ENCODE assay signal across 9 cellular contexts in genomic region chr18:34223164-34223892, GRCh38. TPM values are rescaled to one million over a fixed set of nuclear protein-coding genes. Genes with fewer than 3 reads are reported as not detected.
DNase-seq lines count a peak whose midpoint lies in the region; ATAC-seq and TF ChIP-seq lines count a peak whose summit lies in the region.
"Had no signal": no experiment of that assay in that cellular context is flagged by ENCODE, and none has a peak within 500 bp of the region (broad histone marks: within the 10 kb centered on the region; RNA-seq: fewer than 3 reads in every experiment).

No MANE protein-coding gene starts in this region.

- no peak overlapping the region for H4K8ac ChIP-seq in mesendoderm (ENCODE audit: low read depth, low read length)

- H2BK5ac ChIP-seq in mesendoderm (ENCODE audit: low read length): no peak overlapping the region

- peaks cover 13% of the 10 kb centered on the region for H3K4me1 ChIP-seq in HUES48 (ENCODE audit: control insufficient read depth, insufficient read depth, low read length)
- H3K4me1 ChIP-seq in mesendoderm (ENCODE audit: control insufficient read depth, low read depth, low read length): no peaks in the 10 kb centered on the region

- no peaks in the 10 kb centered on the region for H3K79me2 ChIP-seq in mesendoderm (ENCODE audit: control insufficient read depth, insufficient read depth, low read length)

- H3K4ac ChIP-seq in mesendoderm (ENCODE audit: low read depth, low read length): no peak overlapping the region

- no peak overlapping the region for H3K27ac ChIP-seq in HUES48 (ENCODE audit: low read depth, low read length)
- H3K27ac ChIP-seq in mesendoderm (ENCODE audit: low read depth, low read length): no peak overlapping the region

- no peak overlapping the region for H2BK120ac ChIP-seq in mesendoderm (ENCODE audit: low read depth, low read length)

- H3K4me3 ChIP-seq in AG04449 (ENCODE audit: low read depth, low read length) (peak overlapping the region; percentile 23; the same call in 1 of the 2 replicates), HUES48 (ENCODE audit: low read depth, low read length) (peak overlapping the region; percentile 75), mesendoderm (ENCODE audit: low read length) (peak overlapping the region; percentile 39)
- H3K4me3 ChIP-seq: lung had no signal

- POLR2A ChIA-PET in AG04449 (lab: Yijun Ruan, JAX): no interaction called here

- H3K27me3 ChIP-seq in HUES48 (ENCODE audit: control insufficient read depth, insufficient read depth, low read length) (peaks cover 56% of the 10 kb centered on the region), mesendoderm (ENCODE audit: insufficient read depth, low read length, poor library complexity) (peaks cover 2% of the 10 kb centered on the region)

- no peak overlapping the region for H3K23ac ChIP-seq in mesendoderm (ENCODE audit: low read length)

- H2AK5ac ChIP-seq in mesendoderm (ENCODE audit: low read length): no peak overlapping the region

- no peak for TF ChIP-seq CTCF in AG04449 (IDR thresholded peaks at IDR 0.05; ENCODE audit: insufficient read depth, low read length, missing control alignments)
- TF ChIP-seq CTCF in brain (conservative IDR thresholded peaks at IDR 0.05): no peak

- no CpG with 5 or more reads among the region's 51 CpGs for WGBS in mesendoderm (ENCODE audit: extremely low coverage, insufficient coverage, low lambda C conversion rate)

- peaks cover 44% of the 10 kb centered on the region for H3K4me1 Mint-ChIP-seq in brain
- no peaks in the 10 kb centered on the region for H3K4me1 Mint-ChIP-seq in effector memory CD8-positive, alpha-beta T cell (ENCODE audit: low read depth in 2 of 2)

- no peak overlapping the region for H2BK15ac ChIP-seq in mesendoderm (replicated peaks; ENCODE audit: low read depth)

- H4K5ac ChIP-seq in mesendoderm (ENCODE audit: low read length): no peak overlapping the region

- H3K56ac ChIP-seq in mesendoderm (ENCODE audit: low read length): peak overlapping the region; percentile 54

- H3K9me3 ChIP-seq in HUES48 (ENCODE audit: control insufficient read depth, insufficient read depth, low read length): no peaks in the 10 kb centered on the region

- H3K36me3 Mint-ChIP-seq in brain: no peaks in the 10 kb centered on the region
- no peaks in the 10 kb centered on the region for H3K36me3 Mint-ChIP-seq in effector memory CD8-positive, alpha-beta T cell (ENCODE audit: insufficient read depth)

- peaks cover 24% of the 10 kb centered on the region for H3K27me3 Mint-ChIP-seq in brain
- peaks cover 0 to 20% of the 10 kb centered on the region in 2 donors for H3K27me3 Mint-ChIP-seq in effector memory CD8-positive, alpha-beta T cell

- ATAC-seq in GM21825 (IDR thresholded peaks at IDR 0.05; ENCODE audit: unreplicated experiment): no peak
- ATAC-seq in effector memory CD8-positive, alpha-beta T cell (replicated peaks): no peak

- no peak overlapping the region for H3K9ac ChIP-seq in HUES48 (ENCODE audit: low read depth, low read length)
- H3K9ac ChIP-seq in mesendoderm (ENCODE audit: low read length): peak overlapping the region; percentile 30

- H3K36me3 ChIP-seq in HUES48 (ENCODE audit: control insufficient read depth, insufficient read depth, low read length): no peaks in the 10 kb centered on the region
- H3K36me3 ChIP-seq in mesendoderm (ENCODE audit: control insufficient read depth, insufficient read depth, low read length): no peaks in the 10 kb centered on the region

- no peaks in the 10 kb centered on the region for H3K79me1 ChIP-seq in mesendoderm (ENCODE audit: low read length)

- H3K4me3 Mint-ChIP-seq in brain: peak overlapping the region; percentile 91 to 98 (median 96)
- H3K4me3 Mint-ChIP-seq in effector memory CD8-positive, alpha-beta T cell: no peak overlapping the region

- H3K4me2 ChIP-seq in mesendoderm (ENCODE audit: low read length): peak overlapping the region; percentile 99

- H3K18ac ChIP-seq in mesendoderm (ENCODE audit: low read length): no peak overlapping the region

- CTCF ChIA-PET in AG04449 (lab: Yijun Ruan, JAX): no interaction called here

- H3K9me3 Mint-ChIP-seq in brain: no peaks in the 10 kb centered on the region
- peaks cover 0 to 4% of the 10 kb centered on the region in 2 donors for H3K9me3 Mint-ChIP-seq in effector memory CD8-positive, alpha-beta T cell

- no peak for DNase-seq in AG04449 (ENCODE audit: low read depth, low spot score)
- peak; percentile 71 for DNase-seq in mesendoderm
- DNase-seq in iPS-NIHi7 (ENCODE audit: extremely low spot score): no peak
- no peak for DNase-seq in activated CD4-positive, CD25-positive, alpha-beta regulatory T cell (lab: John Stamatoyannopoulos, UW)
- no peak for DNase-seq in effector memory CD8-positive, alpha-beta T cell

- peak overlapping the region; percentile 94 to 100 (median 99) for H3K27ac Mint-ChIP-seq in brain
- no peak overlapping the region for H3K27ac Mint-ChIP-seq in effector memory CD8-positive, alpha-beta T cell

RNA-seq across cellular contexts. Expression of gene NOL4, which starts 1.4 kb away (rescaled TPM):
- polyA plus RNA-seq in brain (ENCODE audit: insufficient read depth, low read depth, low replicate concordance): 173 TPM
- 0.77 TPM for polyA plus RNA-seq in mesendoderm (2013, experiment 1 of 2)
- polyA plus RNA-seq in mesendoderm (2013, experiment 2 of 2): 1.0 TPM

Comparison
In these comparisons a context has a peak if more than half of its experiments do, and no peak if none do; other contexts are left out.
1. H3K4me3 ChIP-seq: peak in every context shown above with its lines; median percentile 75 in HUES48; 39 in mesendoderm; 23 in AG04449.
2. H3K27ac Mint-ChIP-seq: peak in brain (5 of 5); none in effector memory CD8-positive, alpha-beta T cell (0 of 2).
3. H3K4me3 Mint-ChIP-seq: peak in brain (5 of 5); none in effector memory CD8-positive, alpha-beta T cell (0 of 2).